In the genomic region with DNA sequence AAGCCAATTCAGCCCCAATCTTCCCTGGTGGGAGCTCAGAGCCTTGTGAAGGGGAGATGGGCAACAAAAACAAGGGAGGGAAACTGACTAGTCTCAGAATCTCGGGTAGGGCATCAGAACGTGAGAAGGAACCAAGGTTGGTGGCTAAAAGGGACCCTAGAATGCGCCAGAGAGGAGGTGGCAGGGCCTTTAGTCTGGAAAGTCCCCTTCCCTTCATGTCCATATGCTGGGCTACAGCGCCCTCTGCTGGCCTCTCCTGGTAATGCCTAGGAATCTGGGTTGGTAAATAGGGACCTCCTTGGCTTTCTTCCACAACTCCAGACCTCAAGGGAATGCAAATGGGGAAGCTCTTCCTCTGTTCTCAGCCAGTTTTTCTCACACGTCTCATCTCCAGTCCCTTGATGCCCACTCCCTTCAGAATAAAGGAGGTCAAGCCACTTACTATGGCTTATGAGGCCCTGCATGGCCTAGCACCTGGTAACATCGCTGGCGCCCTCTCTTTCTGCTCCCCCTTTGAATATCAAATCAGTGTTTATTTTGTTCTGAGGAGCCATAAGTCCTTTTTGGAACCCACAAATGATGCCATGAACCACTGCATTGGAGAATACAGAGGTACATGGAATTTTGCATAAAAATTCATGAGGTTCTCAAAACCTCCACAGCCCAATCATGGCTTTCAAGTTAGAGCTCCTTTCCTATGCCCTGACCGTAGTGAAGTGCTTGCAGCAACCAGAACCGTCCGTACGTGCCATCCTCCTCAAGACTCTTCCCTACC, we compare ENCODE assay signal across 9 cellular contexts. TPM values are rescaled to one million over a fixed set of nuclear protein-coding genes. Genes with fewer than 3 reads are reported as not detected.
DNase-seq lines count a peak whose midpoint lies in the region; ATAC-seq, FAIRE-seq and TF ChIP-seq lines count a peak whose summit lies in the region.
"Had no signal": no experiment of that assay in that cellular context is flagged by ENCODE, and none has a peak within 500 bp of the region (broad histone marks: within the 10 kb centered on the region; RNA-seq: fewer than 3 reads in every experiment).

No MANE protein-coding gene starts in this region.

- H3K9ac ChIP-seq in kidney (ENCODE audit: low read length in 2 of 2), result peak overlapping the region; percentile 59 to 82

- H3K4me3 Mint-ChIP-seq in WTC11, result peak overlapping the region; percentile 96

- intact Hi-C loops in kidney (cut with DNase I), result no loop called here

- H3K9me3 Mint-ChIP-seq in WTC11, result no peaks in the 10 kb centered on the region

- peak overlapping the region; percentile 96 for H3K27ac Mint-ChIP-seq in WTC11

- POLR2A ChIA-PET in HEK293 (lab: Yijun Ruan, JAX), result interaction anchor here (0.7 to 2.5 kb wide), 8 partner anchors 16 to 106 kb away, joined by 3 to 17 read pairs (median 3); partner anchors contain the start of genes B9D2 and HNRNPUL1
- POLR2A ChIA-PET in WTC11 (lab: Charles Lee), result interaction anchor here (0.7 kb wide), 1 partner anchor 44 kb away, joined by 4 read pairs; the partner anchor contains the start of gene HNRNPUL1

- H3K9me3 ChIP-seq in HEK293 (ENCODE audit: control insufficient read depth, insufficient read depth, low read depth, low read length) (no peaks in the 10 kb centered on the region), kidney (ENCODE audit: control insufficient read depth in 1 of 2, low read length in 2 of 2) (no peaks in the 10 kb centered on the region)

- DNase-seq in COLO668 (lab: John Stamatoyannopoulos, UW; ENCODE audit: unreplicated experiment), result peak; percentile 87
- peak; percentile 99 for DNase-seq in NCI-H2227 (lab: John Stamatoyannopoulos, UW; ENCODE audit: unreplicated experiment)
- DNase-seq in WTC11 (ENCODE audit: low spot score), result peak; percentile 99
- DNase-seq in caudate nucleus (lab: John Stamatoyannopoulos, UW), result peak in 58 of 61 donors; percentile 23 to 95 (median 72)
- peak; percentile 95 for DNase-seq in kidney
- peak; percentile 86 to 91 for DNase-seq in stimulated activated CD4-positive, alpha-beta T cell treated with anti-CD3 and anti-CD28 coated beads, Interleukin-15, amount 100 ng/mL, for 1 hour (ENCODE audit: low read depth in 1 of 2, low spot score in 1 of 2)

- H3K4me3 ChIP-seq in HEK293 (ENCODE audit: low read depth, low read length) (no peak overlapping the region), kidney (ENCODE audit: low read length in 2 of 2) (peak overlapping the region; percentile 82 to 85)

- peaks cover 41% of the 10 kb centered on the region for H3K36me3 Mint-ChIP-seq in WTC11

- peaks cover 21% of the 10 kb centered on the region for H3K4me1 Mint-ChIP-seq in WTC11

- H3K4me1 ChIP-seq in HEK293 (ENCODE audit: control insufficient read depth, insufficient read depth, low read length) (peaks cover 20% of the 10 kb centered on the region), kidney (ENCODE audit: control insufficient read depth in 1 of 2, insufficient read depth in 1 of 2, low read depth in 1 of 2, low read length in 2 of 2) (peaks cover 9 to 15% of the 10 kb centered on the region in 2 donors)

- H3K27me3 Mint-ChIP-seq in WTC11 (ENCODE audit: low read depth), result no peaks in the 10 kb centered on the region

- peak overlapping the region; percentile 98 for H3K27ac ChIP-seq in HEK293 (ENCODE audit: extremely low read depth, low read depth, low read length)
- peak overlapping the region; percentile 87 for H3K27ac ChIP-seq in caudate nucleus (ENCODE audit: low read depth, low read length)
- H3K27ac ChIP-seq in kidney (ENCODE audit: low read depth in 2 of 2, low read length in 2 of 2), result peak overlapping the region; percentile 68 to 96

- TF ChIP-seq CTCF in HEK293 (tag by site-specific recombination; IDR thresholded peaks at IDR 0.05) (peak; percentile 96), WTC11 (IDR thresholded peaks at IDR 0.05) (peak; percentile 98), kidney (IDR thresholded peaks at IDR 0.05; ENCODE audit: borderline replicate concordance, extremely low read depth, insufficient read depth) (peak; percentile 96)

- H3K36me3 ChIP-seq in HEK293 (ENCODE audit: control insufficient read depth in 2 of 2, insufficient read depth in 1 of 2, low read length in 2 of 2) (peaks cover 61 to 66% of the 10 kb centered on the region in 2 experiments), kidney (ENCODE audit: control insufficient read depth in 1 of 2, insufficient read depth in 2 of 2, low read length in 2 of 2) (peaks cover 26 to 39% of the 10 kb centered on the region in 2 donors)

- CTCF ChIA-PET in HEK293 (lab: Yijun Ruan, JAX) (interaction anchor here (0.6 to 5.3 kb wide), 52 partner anchors 9 to 1759 kb away, joined by 3 to 120 read pairs (median 4); partner anchors contain the start of genes B9D2, DMAC2, HNRNPUL1 and TGFB1), WTC11 (lab: Charles Lee) (interaction anchor here (0.5 to 2.8 kb wide), 29 partner anchors 9 to 181 kb away, joined by 3 to 26 read pairs (median 5); partner anchors contain the start of genes AXL, DMAC2, HNRNPUL1 and TMEM91)

- FAIRE-seq in kidney (lab: Jason Lieb, UNC), result no peak
- FAIRE-seq: endometrium had no signal

- ATAC-seq in WTC11 (peak; percentile 66), GM18520 (IDR thresholded peaks at IDR 0.05; ENCODE audit: unreplicated experiment) (no peak)

TF ChIP-seq in HEK293, 187 proteins besides CTCF, POLR2A, EP300 and RAD21 (continues in another document):
- no peak for TF ChIP-seq ZNF416 (tag by site-specific recombination; IDR thresholded peaks at IDR 0.05)
- TF ChIP-seq ZNF335 (tag by site-specific recombination; conservative IDR thresholded peaks at IDR 0.05), result peak; percentile 55
- TF ChIP-seq ZNF776 (tag by site-specific recombination; IDR thresholded peaks at IDR 0.05; ENCODE audit: borderline replicate concordance), result no peak
- no peak for TF ChIP-seq SETDB1 (IDR thresholded peaks at IDR 0.05; ENCODE audit: insufficient read length, low read length)

TF ChIP-seq in WTC11, 78 proteins besides CTCF, POLR2A, EP300 and RAD21:
- TF ChIP-seq PRRX2 (CRISPR knock-in tag; IDR thresholded peaks at IDR 0.05), result 0 out of 2 replicates have a peak, but pooled peaks have one; percentile 26
- TF ChIP-seq, protein P1, sequence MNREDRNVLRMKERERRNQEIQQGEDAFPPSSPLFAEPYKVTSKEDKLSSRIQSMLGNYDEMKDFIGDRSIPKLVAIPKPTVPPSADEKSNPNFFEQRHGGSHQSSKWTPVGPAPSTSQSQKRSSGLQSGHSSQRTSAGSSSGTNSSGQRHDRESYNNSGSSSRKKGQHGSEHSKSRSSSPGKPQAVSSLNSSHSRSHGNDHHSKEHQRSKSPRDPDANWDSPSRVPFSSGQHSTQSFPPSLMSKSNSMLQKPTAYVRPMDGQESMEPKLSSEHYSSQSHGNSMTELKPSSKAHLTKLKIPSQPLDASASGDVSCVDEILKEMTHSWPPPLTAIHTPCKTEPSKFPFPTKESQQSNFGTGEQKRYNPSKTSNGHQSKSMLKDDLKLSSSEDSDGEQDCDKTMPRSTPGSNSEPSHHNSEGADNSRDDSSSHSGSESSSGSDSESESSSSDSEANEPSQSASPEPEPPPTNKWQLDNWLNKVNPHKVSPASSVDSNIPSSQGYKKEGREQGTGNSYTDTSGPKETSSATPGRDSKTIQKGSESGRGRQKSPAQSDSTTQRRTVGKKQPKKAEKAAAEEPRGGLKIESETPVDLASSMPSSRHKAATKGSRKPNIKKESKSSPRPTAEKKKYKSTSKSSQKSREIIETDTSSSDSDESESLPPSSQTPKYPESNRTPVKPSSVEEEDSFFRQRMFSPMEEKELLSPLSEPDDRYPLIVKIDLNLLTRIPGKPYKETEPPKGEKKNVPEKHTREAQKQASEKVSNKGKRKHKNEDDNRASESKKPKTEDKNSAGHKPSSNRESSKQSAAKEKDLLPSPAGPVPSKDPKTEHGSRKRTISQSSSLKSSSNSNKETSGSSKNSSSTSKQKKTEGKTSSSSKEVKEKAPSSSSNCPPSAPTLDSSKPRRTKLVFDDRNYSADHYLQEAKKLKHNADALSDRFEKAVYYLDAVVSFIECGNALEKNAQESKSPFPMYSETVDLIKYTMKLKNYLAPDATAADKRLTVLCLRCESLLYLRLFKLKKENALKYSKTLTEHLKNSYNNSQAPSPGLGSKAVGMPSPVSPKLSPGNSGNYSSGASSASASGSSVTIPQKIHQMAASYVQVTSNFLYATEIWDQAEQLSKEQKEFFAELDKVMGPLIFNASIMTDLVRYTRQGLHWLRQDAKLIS (CRISPR knock-in tag; IDR thresholded peaks at IDR 0.05; ENCODE audit: borderline replicate concordance), result 0 out of 2 replicates have a peak, but pooled peaks have one; percentile 27
- 0 out of 2 replicates have a peak, but pooled peaks have one; percentile 19 for TF ChIP-seq ZNF281 (CRISPR knock-in tag; IDR thresholded peaks at IDR 0.05)
- no peak for TF ChIP-seq ETV6 (CRISPR knock-in tag; IDR thresholded peaks at IDR 0.05)

RNA-seq across cellular contexts. Expression of gene CCDC97, which starts 1.3 kb away (rescaled TPM):
- total RNA-seq in WTC11 (2021) (29.7 to 31.4 TPM (median 30.8 TPM) in 3 replicates), kidney (28.1 TPM)
- 9.8 TPM for polyA plus RNA-seq in kidney (ENCODE audit: insufficient read depth, low read depth, low replicate concordance)

RNA-seq across cellular contexts. Expression of gene HNRNPUL1, which starts 44.5 kb away (rescaled TPM):
- total RNA-seq in WTC11 (2021), result 246 to 282 TPM (median 257 TPM) in 3 replicates
- total RNA-seq in kidney, result 182 TPM
- polyA plus RNA-seq in kidney (ENCODE audit: insufficient read depth, low read depth, low replicate concordance), result 51.0 TPM

RNA-seq across cellular contexts. Expression of gene TGFB1, which starts 45.1 kb away (rescaled TPM):
- total RNA-seq in WTC11 (2021) (10.4 to 11.8 TPM (median 11.0 TPM) in 3 replicates), kidney (48.0 TPM)
- 19.1 TPM for polyA plus RNA-seq in kidney (ENCODE audit: insufficient read depth, low read depth, low replicate concordance)

RNA-seq across cellular contexts. Expression of gene B9D2, which starts 55.3 kb away (rescaled TPM):
- total RNA-seq in WTC11 (2021) (4.5 to 6.3 TPM (median 4.7 TPM) in 3 replicates), kidney (12.6 TPM)
- 15.7 TPM for polyA plus RNA-seq in kidney (ENCODE audit: insufficient read depth, low read depth, low replicate concordance)
